Comparison of ENCODE assay signal across 8 cellular contexts in the genomic region with DNA sequence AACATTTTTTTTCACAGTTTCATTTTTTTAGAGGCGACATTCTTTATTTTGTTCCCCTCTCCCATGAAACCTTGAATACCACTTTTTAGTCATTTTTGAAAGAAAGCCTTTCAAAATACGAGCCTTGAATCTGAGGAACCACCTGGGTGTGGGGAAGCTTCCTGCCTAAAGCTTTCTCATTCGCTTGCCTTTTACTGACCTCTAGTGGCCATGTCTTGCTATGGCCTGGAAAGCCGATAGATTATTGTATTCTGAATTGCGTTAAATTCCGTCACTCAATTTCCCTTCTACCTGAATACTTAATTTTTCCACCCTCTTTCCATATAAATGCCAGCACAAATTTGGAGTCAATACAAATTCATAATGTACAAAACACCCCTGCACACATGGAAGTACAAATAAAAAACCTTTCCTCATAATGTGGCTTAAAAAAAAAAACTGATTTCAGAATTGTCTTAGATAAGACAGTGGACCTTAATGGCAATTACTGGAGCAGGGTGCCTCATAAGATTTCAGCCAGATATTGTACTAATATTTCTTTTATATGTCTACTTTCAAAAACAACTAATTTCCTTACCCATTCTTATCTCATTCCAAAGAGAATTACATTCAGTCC.
DNase-seq lines count a peak whose midpoint lies in the region; ATAC-seq, FAIRE-seq and TF ChIP-seq lines count a peak whose summit lies in the region.

No MANE protein-coding gene starts in this region.

- H3K4me1 Mint-ChIP-seq in activated T-helper 1 cell treated with anti-CD3 and anti-CD28 coated beads, Interleukin-12 subunit alpha, Interleukin-12 subunit beta, Interleukin-2, Interleukin-4 antibody, amounts not matched to agents 30 ng/mL and 10 ng/mL and 1 ng/mL, durations not matched to agents 14 hours and 24 hours and 36 hours (ENCODE audit: low read depth): peaks cover 5% of the 10 kb centered on the region
- no peaks in the 10 kb centered on the region for H3K4me1 Mint-ChIP-seq in activated T-helper 17 cell treated with anti-CD3 and anti-CD28 coated beads, Interleukin-2, amount 50 U/mL, for 72 hours

- no peak overlapping the region for H3K27ac Mint-ChIP-seq in activated T-helper 1 cell treated with anti-CD3 and anti-CD28 coated beads, Interleukin-12 subunit alpha, Interleukin-12 subunit beta, Interleukin-2, Interleukin-4 antibody, amounts not matched to agents 30 ng/mL and 10 ng/mL and 1 ng/mL, durations not matched to agents 14 hours and 24 hours and 36 hours
- no peak overlapping the region for H3K27ac Mint-ChIP-seq in activated T-helper 17 cell treated with anti-CD3 and anti-CD28 coated beads, Interleukin-2, amount 50 U/mL, for 72 hours

- intact Hi-C loops in activated T-helper 1 cell treated with anti-CD3 and anti-CD28 coated beads, Interleukin-12 subunit alpha, Interleukin-12 subunit beta, Interleukin-2, Interleukin-4 antibody, amounts not matched to agents 30 ng/mL and 10 ng/mL and 1 ng/mL, durations not matched to agents 14 hours and 24 hours and 36 hours (cut with micrococcal nuclease): no loop called here

- FAIRE-seq in G401.6 (lab: Jason Lieb, UNC): peak; percentile 92

- ATAC-seq in GM21423 (IDR thresholded peaks at IDR 0.05; ENCODE audit: unreplicated experiment): peak; percentile 94
- no peak for ATAC-seq in activated T-helper 17 cell treated with anti-CD3 and anti-CD28 coated beads, Interleukin-2, amount 50 U/mL, for 72 hours (replicated peaks)

- H3K27me3 ChIP-seq in HL-60 (ENCODE audit: insufficient read depth, poor library complexity, severe bottlenecking) (peaks cover 9% of the 10 kb centered on the region), NT2/D1 (ENCODE audit: insufficient read depth, insufficient read length) (no peaks in the 10 kb centered on the region), parathyroid adenoma (ENCODE audit: control insufficient read depth, insufficient read depth, low read length) (no peaks in the 10 kb centered on the region)

- H3K9ac ChIP-seq in NT2/D1 (ENCODE audit: insufficient read length, low read depth): no peak overlapping the region
- H3K9ac ChIP-seq in parathyroid adenoma: no peak overlapping the region

- H3K9me3 ChIP-seq in NT2/D1 (ENCODE audit: insufficient read depth, low read length): 0 out of 2 replicates have a peak, but pooled peaks cover 9% of the 10 kb centered on the region
- no peaks in the 10 kb centered on the region for H3K9me3 ChIP-seq in parathyroid adenoma (ENCODE audit: control insufficient read depth, low read length)

- no peaks in the 10 kb centered on the region for H3K36me3 ChIP-seq in NT2/D1 (ENCODE audit: insufficient read depth, insufficient read length, low read length)
- no peaks in the 10 kb centered on the region for H3K36me3 ChIP-seq in parathyroid adenoma (ENCODE audit: control insufficient read depth, insufficient read depth, low read length)

- no peaks in the 10 kb centered on the region for H3K36me3 Mint-ChIP-seq in activated T-helper 1 cell treated with anti-CD3 and anti-CD28 coated beads, Interleukin-12 subunit alpha, Interleukin-12 subunit beta, Interleukin-2, Interleukin-4 antibody, amounts not matched to agents 30 ng/mL and 10 ng/mL and 1 ng/mL, durations not matched to agents 14 hours and 24 hours and 36 hours (ENCODE audit: low read depth)
- no peaks in the 10 kb centered on the region for H3K36me3 Mint-ChIP-seq in activated T-helper 17 cell treated with anti-CD3 and anti-CD28 coated beads, Interleukin-2, amount 50 U/mL, for 72 hours (ENCODE audit: low read depth)

- no peaks in the 10 kb centered on the region for H3K4me1 ChIP-seq in NT2/D1 (ENCODE audit: insufficient read depth, insufficient read length)
- H3K4me1 ChIP-seq in parathyroid adenoma: no peaks in the 10 kb centered on the region

- no peak overlapping the region for H3K4me3 Mint-ChIP-seq in activated T-helper 1 cell treated with anti-CD3 and anti-CD28 coated beads, Interleukin-12 subunit alpha, Interleukin-12 subunit beta, Interleukin-2, Interleukin-4 antibody, amounts not matched to agents 30 ng/mL and 10 ng/mL and 1 ng/mL, durations not matched to agents 14 hours and 24 hours and 36 hours
- H3K4me3 Mint-ChIP-seq in activated T-helper 17 cell treated with anti-CD3 and anti-CD28 coated beads, Interleukin-2, amount 50 U/mL, for 72 hours: no peak overlapping the region

- H3K27ac ChIP-seq in HL-60 (replicated peaks) (no peak overlapping the region), parathyroid adenoma (no peak overlapping the region)

- no peaks in the 10 kb centered on the region for H3K79me2 ChIP-seq in parathyroid adenoma

- H3K27me3 Mint-ChIP-seq in activated T-helper 1 cell treated with anti-CD3 and anti-CD28 coated beads, Interleukin-12 subunit alpha, Interleukin-12 subunit beta, Interleukin-2, Interleukin-4 antibody, amounts not matched to agents 30 ng/mL and 10 ng/mL and 1 ng/mL, durations not matched to agents 14 hours and 24 hours and 36 hours (ENCODE audit: insufficient read depth): peaks cover 3% of the 10 kb centered on the region
- H3K27me3 Mint-ChIP-seq in activated T-helper 17 cell treated with anti-CD3 and anti-CD28 coated beads, Interleukin-2, amount 50 U/mL, for 72 hours: peaks cover 3% of the 10 kb centered on the region

- TF ChIP-seq CTCF in HL-60 (IDR thresholded peaks at IDR 0.05; ENCODE audit: insufficient read depth, low read length): peak; percentile 88
- peak; percentile 51 for TF ChIP-seq CTCF in parathyroid adenoma (IDR thresholded peaks at IDR 0.05)

- no peak overlapping the region for H3K4me2 ChIP-seq in parathyroid adenoma (ENCODE audit: low read length)

- H3K4me3 ChIP-seq in HL-60 (replicated peaks; ENCODE audit: insufficient read depth, low read length) (no peak overlapping the region), NT2/D1 (ENCODE audit: insufficient read length, low read depth) (no peak overlapping the region), parathyroid adenoma (ENCODE audit: low read depth, low read length) (no peak overlapping the region)

- peak; percentile 14 to 54 for DNase-seq in HL-60 (ENCODE audit: low read depth in 1 of 2, low spot score in 1 of 2)
- DNase-seq in NT2/D1 (ENCODE audit: low read depth, low spot score): peak; percentile 42
- peak; percentile 22 for DNase-seq in activated T-helper 1 cell treated with anti-CD3 and anti-CD28 coated beads, Interleukin-12 subunit alpha, Interleukin-12 subunit beta, Interleukin-2, Interleukin-4 antibody, amounts not matched to agents 30 ng/mL and 10 ng/mL and 1 ng/mL, durations not matched to agents 14 hours and 24 hours and 36 hours (ENCODE audit: low spot score)
- peak; percentile 64 for DNase-seq in germinal center (ENCODE audit: low spot score)

- no peaks in the 10 kb centered on the region for H3K9me3 Mint-ChIP-seq in activated T-helper 1 cell treated with anti-CD3 and anti-CD28 coated beads, Interleukin-12 subunit alpha, Interleukin-12 subunit beta, Interleukin-2, Interleukin-4 antibody, amounts not matched to agents 30 ng/mL and 10 ng/mL and 1 ng/mL, durations not matched to agents 14 hours and 24 hours and 36 hours
- no peaks in the 10 kb centered on the region for H3K9me3 Mint-ChIP-seq in activated T-helper 17 cell treated with anti-CD3 and anti-CD28 coated beads, Interleukin-2, amount 50 U/mL, for 72 hours

- H2AFZ ChIP-seq in parathyroid adenoma: no peak overlapping the region
